In the genomic region with DNA sequence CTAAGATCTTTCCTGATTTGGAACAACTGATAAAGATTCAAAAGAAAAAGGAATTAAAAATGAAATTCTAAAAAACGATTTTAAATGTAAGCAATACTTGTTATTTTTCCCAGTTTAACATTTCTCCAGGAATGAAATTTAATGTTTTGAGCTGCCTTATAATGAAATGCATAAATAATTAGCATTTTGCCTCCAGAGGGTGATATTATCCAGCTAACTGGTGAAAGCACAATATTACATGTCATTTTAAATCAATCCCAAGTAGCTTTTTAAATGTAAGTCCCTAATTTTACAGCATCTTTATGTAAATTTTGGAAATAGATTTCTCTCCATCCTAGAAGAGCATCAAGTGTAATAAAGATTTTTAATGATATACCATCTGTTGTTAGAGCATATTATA, we compare ENCODE assay signal across 25 cellular contexts.
"Had no signal": no experiment of that assay in that cellular context is flagged by ENCODE, and none has a peak within 500 bp of the region (broad histone marks: within the 10 kb centered on the region; RNA-seq: fewer than 3 reads in every experiment).

No MANE protein-coding gene starts in this region.

- DNase-seq: activated CD4-positive, alpha-beta memory T cell treated with anti-CD3 and anti-CD28 coated beads, Interleukin-2, amount 10 ng/mL, durations not matched to agents 7 days and 5 days; activated CD4-positive, alpha-beta T cell treated with anti-CD3 and anti-CD28 coated beads for 36 hours; activated CD4-positive, alpha-beta T cell treated with anti-CD3 and anti-CD28 coated beads, Interleukin-2, amount 50 U/mL, for 1 hour; activated CD8-positive, alpha-beta memory T cell treated with anti-CD3 and anti-CD28 coated beads, Interleukin-2, amount 50 U/mL, for 4 hours; activated gamma-delta T cell treated with Interleukin-2 at 50 U/mL for 16 hours; activated naive CD4-positive, alpha-beta T cell treated with anti-CD3 and anti-CD28 coated beads, Interleukin-2, amount 10 ng/mL, durations not matched to agents 7 days and 5 days; activated naive CD8-positive, alpha-beta T cell treated with anti-CD3 and anti-CD28 coated beads for 36 hours; activated T-cell treated with anti-CD3 and anti-CD28 coated beads, Interleukin-2, amount 50 U/mL, for 72 hours; anterior cingulate cortex; cerebellar nuclear complex; Karpas-422; NCI-H1048; NCI-H1694; NCI-H2029; NCI-H2107; NCI-H2171 treated with DMSO at 0.1 percent for 48 hours; NCI-H226; NCI-H526 treated with DMSO at 0.1 percent for 48 hours; NCI-H82; T-helper 1 cell; WERI-Rb-1 had no signal

- H3K9me3 ChIP-seq: SJSA1 had no signal

- H3K4me1 Mint-ChIP-seq: activated CD4-positive, alpha-beta T cell treated with anti-CD3 and anti-CD28 coated beads for 36 hours; activated naive CD4-positive, alpha-beta T cell treated with anti-CD3 and anti-CD28 coated beads, Interleukin-2, amount 10 ng/mL, durations not matched to agents 7 days and 5 days had no signal

- H3K27me3 ChIP-seq: SJSA1 had no signal

- H3K27ac Mint-ChIP-seq: activated CD4-positive, alpha-beta memory T cell treated with anti-CD3 and anti-CD28 coated beads, Interleukin-2, amount 10 ng/mL, durations not matched to agents 7 days and 5 days; activated CD4-positive, alpha-beta T cell treated with anti-CD3 and anti-CD28 coated beads for 36 hours; activated naive CD4-positive, alpha-beta T cell treated with anti-CD3 and anti-CD28 coated beads, Interleukin-2, amount 10 ng/mL, durations not matched to agents 7 days and 5 days; activated naive CD8-positive, alpha-beta T cell treated with anti-CD3 and anti-CD28 coated beads for 36 hours; activated T-cell treated with anti-CD3 and anti-CD28 coated beads, Interleukin-2, amount 50 U/mL, for 72 hours; activated T-helper 2 cell treated with anti-CD3 and anti-CD28 coated beads, Interferon-gamma antibody, Interleukin-2, Interleukin-4, amounts not matched to agents 10 μg/mL and 5 μg/mL and 100 μg/mL, durations not matched to agents 14 hours and 24 hours and 36 hours had no signal

- ATAC-seq: activated CD4-positive, alpha-beta T cell treated with anti-CD3 and anti-CD28 coated beads for 36 hours; activated T-cell treated with anti-CD3 and anti-CD28 coated beads, Interleukin-2, amount 50 U/mL, for 72 hours; K562; Right ventricle myocardium inferior had no signal

- H3K4me1 ChIP-seq: SJSA1 had no signal

- H3K4me3 ChIP-seq: K562, SJSA1 had no signal

- H3K9me3 Mint-ChIP-seq: activated CD4-positive, alpha-beta memory T cell treated with anti-CD3 and anti-CD28 coated beads, Interleukin-2, amount 10 ng/mL, durations not matched to agents 7 days and 5 days; activated naive CD4-positive, alpha-beta T cell treated with anti-CD3 and anti-CD28 coated beads, Interleukin-2, amount 10 ng/mL, durations not matched to agents 7 days and 5 days; activated naive CD8-positive, alpha-beta T cell treated with anti-CD3 and anti-CD28 coated beads for 36 hours had no signal

- H3K4me3 Mint-ChIP-seq: activated CD4-positive, alpha-beta memory T cell treated with anti-CD3 and anti-CD28 coated beads, Interleukin-2, amount 10 ng/mL, durations not matched to agents 7 days and 5 days; activated CD4-positive, alpha-beta T cell treated with anti-CD3 and anti-CD28 coated beads for 36 hours; activated naive CD4-positive, alpha-beta T cell treated with anti-CD3 and anti-CD28 coated beads, Interleukin-2, amount 10 ng/mL, durations not matched to agents 7 days and 5 days; activated naive CD8-positive, alpha-beta T cell treated with anti-CD3 and anti-CD28 coated beads for 36 hours; activated T-cell treated with anti-CD3 and anti-CD28 coated beads, Interleukin-2, amount 50 U/mL, for 72 hours had no signal

- H3K36me3 Mint-ChIP-seq: activated naive CD4-positive, alpha-beta T cell treated with anti-CD3 and anti-CD28 coated beads, Interleukin-2, amount 10 ng/mL, durations not matched to agents 7 days and 5 days; activated naive CD8-positive, alpha-beta T cell treated with anti-CD3 and anti-CD28 coated beads for 36 hours had no signal

- H3K27me3 Mint-ChIP-seq: activated CD4-positive, alpha-beta memory T cell treated with anti-CD3 and anti-CD28 coated beads, Interleukin-2, amount 10 ng/mL, durations not matched to agents 7 days and 5 days; activated CD4-positive, alpha-beta T cell treated with anti-CD3 and anti-CD28 coated beads for 36 hours; activated naive CD8-positive, alpha-beta T cell treated with anti-CD3 and anti-CD28 coated beads for 36 hours had no signal

- H3K36me3 ChIP-seq: SJSA1, WERI-Rb-1 had no signal

- H3K27ac ChIP-seq: SJSA1, WERI-Rb-1 had no signal
